26 cellular contexts compared by ENCODE assay signal in the genomic region with DNA sequence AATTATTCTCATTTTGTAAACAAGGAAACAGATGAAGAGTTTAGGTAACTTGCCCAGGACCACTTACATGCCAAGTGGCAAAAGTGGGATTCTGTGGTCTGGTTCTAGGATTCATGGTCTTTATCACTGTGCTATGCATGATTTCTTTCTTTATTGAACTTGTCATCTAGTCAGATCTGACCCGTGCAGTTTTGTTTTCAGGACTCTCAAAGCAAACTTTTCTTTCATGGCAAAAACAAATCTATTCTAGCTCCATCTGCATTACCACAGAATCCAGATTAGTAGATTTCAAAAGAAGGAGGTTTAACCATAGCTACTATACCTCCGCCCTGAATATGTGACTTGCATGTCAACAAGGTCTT.
"Had no signal": no experiment of that assay in that cellular context is flagged by ENCODE, and none has a peak within 500 bp of the region (broad histone marks: within the 10 kb centered on the region; RNA-seq: fewer than 3 reads in every experiment).

No MANE protein-coding gene starts in this region.

- H3K9me3 ChIP-seq: adrenal gland, SJCRH30, SK-N-SH had no signal

- H3K4me2 ChIP-seq: SK-N-SH had no signal

- DNase-seq: activated CD4-positive, alpha-beta T cell treated with anti-CD3 and anti-CD28 coated beads for 48 hours; activated CD4-positive, alpha-beta T cell treated with anti-CD3 and anti-CD28 coated beads, Interleukin-2, amount 50 U/mL, for 48 hours; activated CD4-positive, CD25-positive, alpha-beta regulatory T cell treated with anti-CD3 and anti-CD28 coated beads, Interleukin-2, amount 50 U/mL, for 72 hours; activated CD8-positive, alpha-beta memory T cell treated with anti-CD3 and anti-CD28 coated beads, Interleukin-2, amount 10 ng/mL, durations not matched to agents 7 days and 5 days; activated naive CD4-positive, alpha-beta T cell treated with anti-CD3 and anti-CD28 coated beads, Interleukin-2, amount 50 U/mL, for 16 hours; activated naive CD8-positive, alpha-beta T cell treated with anti-CD3 and anti-CD28 coated beads, Interleukin-2, amount 10 ng/mL, durations not matched to agents 7 days and 5 days; activated T-cell treated with anti-CD3 and anti-CD28 coated beads, Interleukin-2, amount 50 U/mL, for 24 hours; adrenal gland; anterior cingulate cortex; central memory CD4-positive, alpha-beta T cell; MM.1S; NCI-H1105; NCI-H1436; NCI-H1694 treated with DMSO at 0.1 percent for 48 hours; NCI-H2029 treated with DMSO at 0.1 percent for 48 hours; NCI-H345; NCI-H510A; NCI-H69; NK-92 treated with Interleukin-12 subunit alpha and Interleukin-12 subunit beta, amount 100 ng/mL, for 24 hours; OCI-M1; Right ventricle myocardium superior; RPMI8226; SJCRH30; SK-N-SH had no signal

- H3K27me3 ChIP-seq: adrenal gland, SJCRH30 had no signal

- H3K27ac Mint-ChIP-seq: activated CD8-positive, alpha-beta memory T cell treated with anti-CD3 and anti-CD28 coated beads, Interleukin-2, amount 10 ng/mL, durations not matched to agents 7 days and 5 days; activated naive CD8-positive, alpha-beta T cell treated with anti-CD3 and anti-CD28 coated beads, Interleukin-2, amount 10 ng/mL, durations not matched to agents 7 days and 5 days; activated T-cell treated with anti-CD3 and anti-CD28 coated beads, Interleukin-2, amount 50 U/mL, for 24 hours; T-helper 1 cell treated with Interleukin-12 subunit alpha and Interleukin-12 subunit beta and Interleukin-4 antibody, amounts not matched to agents 30 μg/mL and 1 μg/mL, for 36 hours had no signal

- ATAC-seq: activated CD8-positive, alpha-beta memory T cell treated with anti-CD3 and anti-CD28 coated beads, Interleukin-2, amount 10 ng/mL, durations not matched to agents 7 days and 5 days; Panc1 had no signal

- H3K4me3 ChIP-seq: adrenal gland, SJCRH30 had no signal

- H3K4me3 Mint-ChIP-seq: activated CD8-positive, alpha-beta memory T cell treated with anti-CD3 and anti-CD28 coated beads, Interleukin-2, amount 10 ng/mL, durations not matched to agents 7 days and 5 days; activated naive CD8-positive, alpha-beta T cell treated with anti-CD3 and anti-CD28 coated beads, Interleukin-2, amount 10 ng/mL, durations not matched to agents 7 days and 5 days; activated T-cell treated with anti-CD3 and anti-CD28 coated beads, Interleukin-2, amount 50 U/mL, for 24 hours; T-helper 1 cell treated with Interleukin-12 subunit alpha and Interleukin-12 subunit beta and Interleukin-4 antibody, amounts not matched to agents 30 μg/mL and 1 μg/mL, for 36 hours had no signal

- H3K9me3 Mint-ChIP-seq: activated naive CD8-positive, alpha-beta T cell treated with anti-CD3 and anti-CD28 coated beads, Interleukin-2, amount 10 ng/mL, durations not matched to agents 7 days and 5 days; activated T-cell treated with anti-CD3 and anti-CD28 coated beads, Interleukin-2, amount 50 U/mL, for 24 hours; T-helper 1 cell treated with Interleukin-12 subunit alpha and Interleukin-12 subunit beta and Interleukin-4 antibody, amounts not matched to agents 30 μg/mL and 1 μg/mL, for 36 hours had no signal

- H3K36me3 Mint-ChIP-seq: activated CD8-positive, alpha-beta memory T cell treated with anti-CD3 and anti-CD28 coated beads, Interleukin-2, amount 10 ng/mL, durations not matched to agents 7 days and 5 days; activated naive CD8-positive, alpha-beta T cell treated with anti-CD3 and anti-CD28 coated beads, Interleukin-2, amount 10 ng/mL, durations not matched to agents 7 days and 5 days had no signal

- H3K36me3 ChIP-seq: adrenal gland, SJCRH30 had no signal

- H3K9ac ChIP-seq: SK-N-SH had no signal

- H3K4me1 ChIP-seq: adrenal gland had no signal

- H3K27me3 Mint-ChIP-seq: activated CD8-positive, alpha-beta memory T cell treated with anti-CD3 and anti-CD28 coated beads, Interleukin-2, amount 10 ng/mL, durations not matched to agents 7 days and 5 days; activated naive CD8-positive, alpha-beta T cell treated with anti-CD3 and anti-CD28 coated beads, Interleukin-2, amount 10 ng/mL, durations not matched to agents 7 days and 5 days; activated T-cell treated with anti-CD3 and anti-CD28 coated beads, Interleukin-2, amount 50 U/mL, for 24 hours had no signal

- H3K27ac ChIP-seq: adrenal gland, SJCRH30 had no signal

- H3K4me1 Mint-ChIP-seq: activated CD8-positive, alpha-beta memory T cell treated with anti-CD3 and anti-CD28 coated beads, Interleukin-2, amount 10 ng/mL, durations not matched to agents 7 days and 5 days; activated naive CD8-positive, alpha-beta T cell treated with anti-CD3 and anti-CD28 coated beads, Interleukin-2, amount 10 ng/mL, durations not matched to agents 7 days and 5 days had no signal
